In the genomic region with DNA sequence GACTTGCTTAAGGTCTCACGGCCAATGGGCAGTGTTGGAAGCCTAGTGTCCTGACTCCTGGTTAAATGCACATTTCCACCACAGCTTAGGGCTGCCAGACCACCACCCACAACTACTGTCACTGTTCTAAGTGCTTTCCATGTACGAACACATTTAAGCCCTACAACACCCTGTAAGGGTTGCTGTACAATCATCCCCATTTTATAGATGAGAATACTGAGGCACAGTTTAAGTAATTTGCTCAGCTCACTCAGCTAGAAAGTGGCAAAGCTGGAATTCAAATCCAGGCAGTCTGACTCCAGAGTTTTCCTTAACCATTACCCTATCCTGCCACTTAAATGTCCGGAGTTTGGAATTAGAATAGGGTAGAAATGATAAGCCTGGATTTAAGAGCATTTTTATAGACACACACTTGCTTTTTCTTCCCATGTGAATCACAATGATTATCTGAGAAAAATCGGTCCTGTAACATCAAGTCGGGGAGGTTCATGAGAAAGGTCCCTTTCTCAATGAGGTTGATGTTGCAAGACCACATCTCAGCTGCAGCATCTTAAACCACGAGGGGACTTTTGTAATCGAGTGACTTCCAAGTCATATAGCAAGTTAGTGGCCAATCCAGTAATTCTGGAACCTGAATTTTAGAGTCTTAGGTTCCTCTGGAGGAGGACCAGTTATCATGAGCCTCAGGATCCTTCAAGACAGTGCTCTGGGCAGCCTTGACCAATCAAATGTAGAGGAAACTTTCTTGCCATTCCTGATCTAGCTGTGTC, we compare ENCODE assay signal across 11 cellular contexts. TPM values are rescaled to one million over a fixed set of nuclear protein-coding genes. Genes with fewer than 3 reads are reported as not detected.
A peak's percentile ranks its signal among the peaks of the same experiment; 100 is the strongest.
DNase-seq lines count a peak whose midpoint lies in the region; ATAC-seq and TF ChIP-seq lines count a peak whose summit lies in the region.
"Had no signal": no experiment of that assay in that cellular context is flagged by ENCODE, and none has a peak within 500 bp of the region (broad histone marks: within the 10 kb centered on the region; RNA-seq: fewer than 3 reads in every experiment).

No MANE protein-coding gene starts in this region.

- H3K27ac ChIP-seq in OCI-LY3 (ENCODE audit: low read length): no peak overlapping the region
- no peak overlapping the region for H3K27ac ChIP-seq in upper lobe of right lung

- in situ Hi-C loops in G401 (cut with HindIII; ENCODE audit: low sequenced_read_pairs): no loop called here

- peaks cover 15% of the 10 kb centered on the region for H4K20me1 ChIP-seq in OCI-LY3 (ENCODE audit: insufficient read depth, low read length)

- H3K4me1 ChIP-seq in OCI-LY3 (ENCODE audit: low read length) (peaks cover 34% of the 10 kb centered on the region), upper lobe of right lung (peaks cover 11% of the 10 kb centered on the region)

- peak; percentile 56 to 75 for ATAC-seq in activated naive CD4-positive, alpha-beta T cell treated with anti-CD3 and anti-CD28 coated beads, Interleukin-2, amount 50 U/mL, for 72 hours
- ATAC-seq in effector memory CD8-positive, alpha-beta T cell (replicated peaks): no peak
- ATAC-seq in upper lobe of right lung (peak; percentile 52), HG02938 (IDR thresholded peaks at IDR 0.05; ENCODE audit: unreplicated experiment) (no peak)

- TF ChIP-seq CTCF in OCI-LY3 (IDR thresholded peaks at IDR 0.05; ENCODE audit: low read depth, low read length): no peak
- no peak for TF ChIP-seq CTCF in upper lobe of right lung (IDR thresholded peaks at IDR 0.05)

- H3K36me3 Mint-ChIP-seq in activated naive CD4-positive, alpha-beta T cell treated with anti-CD3 and anti-CD28 coated beads, Interleukin-2, amount 50 U/mL, for 72 hours: peaks cover 26 to 33% of the 10 kb centered on the region in 2 donors
- H3K36me3 Mint-ChIP-seq in activated naive CD4-positive, alpha-beta T cell treated with anti-CD3 and anti-CD28 coated beads for 36 hours (ENCODE audit: low read depth): peaks cover 65% of the 10 kb centered on the region
- peaks cover 3% of the 10 kb centered on the region for H3K36me3 Mint-ChIP-seq in effector memory CD8-positive, alpha-beta T cell (ENCODE audit: insufficient read depth)

- DNase-seq in activated naive CD4-positive, alpha-beta T cell treated with anti-CD3 and anti-CD28 coated beads, Interleukin-2, amount 50 U/mL, for 72 hours (ENCODE audit: low spot score in 2 of 2): no peak
- no peak for DNase-seq in activated naive CD4-positive, alpha-beta T cell treated with anti-CD3 and anti-CD28 coated beads for 36 hours
- no peak for DNase-seq in effector memory CD8-positive, alpha-beta T cell
- no peak for DNase-seq in upper lobe of right lung
- DNase-seq in NCI-H1694 treated with DMSO at 0.1 percent for 48 hours (lab: John Stamatoyannopoulos, UW): no peak
- DNase-seq in G401 (ENCODE audit: low spot score): no peak
- DNase-seq: anterior cingulate cortex, NCI-H1092, NCI-H446 had no signal

- no peaks in the 10 kb centered on the region for H3K9me3 Mint-ChIP-seq in activated naive CD4-positive, alpha-beta T cell treated with anti-CD3 and anti-CD28 coated beads, Interleukin-2, amount 50 U/mL, for 72 hours
- H3K9me3 Mint-ChIP-seq in activated naive CD4-positive, alpha-beta T cell treated with anti-CD3 and anti-CD28 coated beads for 36 hours: no peaks in the 10 kb centered on the region
- H3K9me3 Mint-ChIP-seq in effector memory CD8-positive, alpha-beta T cell: no peaks in the 10 kb centered on the region

- intact Hi-C loops in activated naive CD4-positive, alpha-beta T cell treated with anti-CD3 and anti-CD28 coated beads for 36 hours (cut with micrococcal nuclease): no loop called here
- intact Hi-C loops in upper lobe of right lung (cut with DNase I): no loop called here

- H2AFZ ChIP-seq in OCI-LY3 (ENCODE audit: low read depth, low read length): no peak overlapping the region

- CTCF ChIA-PET in activated naive CD4-positive, alpha-beta T cell treated with anti-CD3 and anti-CD28 coated beads for 36 hours (lab: Charles Lee): interaction anchor here (0.6 to 11.9 kb wide), 3 partner anchors 26 to 1210 kb away, joined by 3 to 143 read pairs (median 3); no protein-coding TSS in a partner anchor

- no peak overlapping the region for H3K4me3 Mint-ChIP-seq in activated naive CD4-positive, alpha-beta T cell treated with anti-CD3 and anti-CD28 coated beads for 36 hours
- no peak overlapping the region for H3K4me3 Mint-ChIP-seq in effector memory CD8-positive, alpha-beta T cell

- H3K36me3 ChIP-seq in OCI-LY3 (replicated peaks; ENCODE audit: low read depth, low read length): no peaks in the 10 kb centered on the region
- no peaks in the 10 kb centered on the region for H3K36me3 ChIP-seq in upper lobe of right lung

- no peak overlapping the region for H3K4me3 ChIP-seq in OCI-LY3 (ENCODE audit: low read length)
- H3K4me3 ChIP-seq in upper lobe of right lung: no peak overlapping the region

- 0 out of 2 replicates have a peak, but pooled peaks cover 12% of the 10 kb centered on the region for H3K79me2 ChIP-seq in OCI-LY3 (ENCODE audit: low read length)

- no peaks in the 10 kb centered on the region for H3K27me3 ChIP-seq in OCI-LY3 (ENCODE audit: low read depth, low read length)
- no peaks in the 10 kb centered on the region for H3K27me3 ChIP-seq in upper lobe of right lung

- H3K27me3 Mint-ChIP-seq in activated naive CD4-positive, alpha-beta T cell treated with anti-CD3 and anti-CD28 coated beads for 36 hours (ENCODE audit: low read depth): no peaks in the 10 kb centered on the region
- H3K27me3 Mint-ChIP-seq in effector memory CD8-positive, alpha-beta T cell: no peaks in the 10 kb centered on the region

- H3K9me3 ChIP-seq in OCI-LY3 (ENCODE audit: insufficient read depth, low read length) (no peaks in the 10 kb centered on the region), upper lobe of right lung (no peaks in the 10 kb centered on the region)

- H3K4me1 Mint-ChIP-seq in activated naive CD4-positive, alpha-beta T cell treated with anti-CD3 and anti-CD28 coated beads for 36 hours (ENCODE audit: low read depth): peaks cover 30% of the 10 kb centered on the region
- H3K4me1 Mint-ChIP-seq in effector memory CD8-positive, alpha-beta T cell (ENCODE audit: low read depth in 2 of 2): peaks cover 24 to 40% of the 10 kb centered on the region in 2 donors

- H3K27ac Mint-ChIP-seq in activated naive CD4-positive, alpha-beta T cell treated with anti-CD3 and anti-CD28 coated beads, Interleukin-2, amount 50 U/mL, for 72 hours: no peak overlapping the region
- no peak overlapping the region for H3K27ac Mint-ChIP-seq in activated naive CD4-positive, alpha-beta T cell treated with anti-CD3 and anti-CD28 coated beads for 36 hours
- H3K27ac Mint-ChIP-seq in effector memory CD8-positive, alpha-beta T cell: peak overlapping the region; percentile 83 to 98

- no peak overlapping the region for H3K9ac ChIP-seq in OCI-LY3 (ENCODE audit: low read length)

- H3K4me2 ChIP-seq in OCI-LY3 (ENCODE audit: low read length): peak overlapping the region; percentile 7; the same call in 1 of the 2 replicates

RNA-seq across cellular contexts. Expression of gene E2F2, which starts 8.6 kb away (rescaled TPM):
- total RNA-seq in activated naive CD4-positive, alpha-beta T cell treated with anti-CD3 and anti-CD28 coated beads, Interleukin-2, amount 50 U/mL, for 72 hours: 10 to 100 TPM; 19.3 to 23.2 TPM
- 10 to 100 TPM; 31.3 to 33.8 TPM for total RNA-seq in activated naive CD4-positive, alpha-beta T cell treated with anti-CD3 and anti-CD28 coated beads for 36 hours
- total RNA-seq in upper lobe of right lung: 0.32 TPM
- 8.4 and 11.7 TPM in 2 replicates for total RNA-seq in G401 (2014; rRNA removed; shearing (Covaris generic))

RNA-seq across cellular contexts. Expression of gene ID3, which starts 36.9 kb away (rescaled TPM):
- 100 to 1,000 TPM in 1 of 2 donors, 10 to 100 TPM in 1; 31.5 to 290 TPM for total RNA-seq in activated naive CD4-positive, alpha-beta T cell treated with anti-CD3 and anti-CD28 coated beads, Interleukin-2, amount 50 U/mL, for 72 hours
- 10 to 100 TPM; 69.5 to 74.6 TPM for total RNA-seq in activated naive CD4-positive, alpha-beta T cell treated with anti-CD3 and anti-CD28 coated beads for 36 hours
- total RNA-seq in upper lobe of right lung: 242 TPM
- total RNA-seq in G401 (2014; rRNA removed; shearing (Covaris generic)): 1,524 and 1,844 TPM in 2 replicates

RNA-seq across cellular contexts. Expression of gene ASAP3, which starts 38.5 kb away (rescaled TPM):
- total RNA-seq in activated naive CD4-positive, alpha-beta T cell treated with anti-CD3 and anti-CD28 coated beads, Interleukin-2, amount 50 U/mL, for 72 hours: under 1 TPM; 0.95 to 0.98 TPM
- total RNA-seq in activated naive CD4-positive, alpha-beta T cell treated with anti-CD3 and anti-CD28 coated beads for 36 hours: 1 to 10 TPM in 1 of 2 experiments, under 1 TPM in 1; 0.76 to 1.3 TPM
- total RNA-seq in upper lobe of right lung: 35.9 TPM
- total RNA-seq in G401 (2014; rRNA removed; shearing (Covaris generic)): 49.3 and 59.4 TPM in 2 replicates

Comparison
In these comparisons a context has a peak if more than half of its experiments do, and no peak if none do; other contexts are left out.
1. ATAC-seq: peak in activated naive CD4-positive, alpha-beta T cell treated with anti-CD3 and anti-CD28 coated beads, Interleukin-2, amount 50 U/mL, for 72 hours (2 of 2) and upper lobe of right lung (single experiment); none in effector memory CD8-positive, alpha-beta T cell (single experiment) and HG02938 (single experiment).
2. H3K27ac Mint-ChIP-seq: peak in effector memory CD8-positive, alpha-beta T cell (2 of 2); none in activated naive CD4-positive, alpha-beta T cell treated with anti-CD3 and anti-CD28 coated beads, Interleukin-2, amount 50 U/mL, for 72 hours (0 of 2) and activated naive CD4-positive, alpha-beta T cell treated with anti-CD3 and anti-CD28 coated beads for 36 hours (single experiment).
3. RNA of gene ASAP3, which starts 38.5 kb away (total RNA-seq): 49.3 to 59.4 TPM in G401 and 35.9 TPM in upper lobe of right lung (single experiment); 0.76 to 1.3 TPM in activated naive CD4-positive, alpha-beta T cell treated with anti-CD3 and anti-CD28 coated beads for 36 hours and 0.95 to 0.98 TPM in activated naive CD4-positive, alpha-beta T cell treated with anti-CD3 and anti-CD28 coated beads, Interleukin-2, amount 50 U/mL, for 72 hours; every median in the first group is over 10 times any median in the second.